ENCODE assay signal across 32 cellular contexts in genomic region chr22:24961217-24961844, GRCh38. TPM values are rescaled to one million over a fixed set of nuclear protein-coding genes. Genes with fewer than 3 reads are reported as not detected.
DNase-seq lines count a peak whose midpoint lies in the region; ATAC-seq, FAIRE-seq and TF ChIP-seq lines count a peak whose summit lies in the region.
"Had no signal": no experiment of that assay in that cellular context is flagged by ENCODE, and none has a peak within 500 bp of the region (broad histone marks: within the 10 kb centered on the region; RNA-seq: fewer than 3 reads in every experiment).

No MANE protein-coding gene starts in this region.

- BruUV-seq in K562 (replicated peaks; lab: Mats Ljungman, UMichigan) = no TSS peak

- POLR2A ChIA-PET in HEK293 (lab: Yijun Ruan, JAX) (no interaction called here), K562 (lab: Yijun Ruan, JAX) (interaction anchor here (0.8 kb wide), 1 partner anchor 52 kb away, joined by 3 read pairs; no protein-coding TSS in a partner anchor)

- no peak overlapping the region for H3K27ac ChIP-seq in HEK293 (ENCODE audit: extremely low read depth, low read depth, low read length)
- H3K27ac ChIP-seq in K562 (ENCODE audit: extremely low read depth, low read depth, low read length) = no peak overlapping the region
- H3K27ac ChIP-seq: KMS-11, Peyer's patch, SK-N-MC had no signal

- H3K9me1 ChIP-seq in K562 (ENCODE audit: control insufficient read depth, insufficient read depth, low read length) = no peaks in the 10 kb centered on the region

- no peak for TF ChIP-seq RAD21 in K562 (CRISPR knock-in tag; conservative IDR thresholded peaks at IDR 0.05 in 1 of 2, IDR thresholded peaks at IDR 0.05 in 1 of 2)

- H3K4me2 ChIP-seq in K562 (ENCODE audit: insufficient read depth, low read length) = no peak overlapping the region
- H3K4me2 ChIP-seq: KMS-11 had no signal

- H2AFZ ChIP-seq in K562 (ENCODE audit: low read depth, low read length) = no peak overlapping the region

- peak overlapping the region; percentile 57 for H3K27ac Mint-ChIP-seq in neural crest cell (ENCODE audit: unreplicated experiment)
- H3K27ac Mint-ChIP-seq: CD4-positive, alpha-beta memory T cell had no signal

- no peak for ATAC-seq in K562
- no peak for ATAC-seq in HG02759 (IDR thresholded peaks at IDR 0.05; ENCODE audit: unreplicated experiment)

- H3K9me3 ChIP-seq in HEK293 (ENCODE audit: control insufficient read depth, insufficient read depth, low read depth, low read length) = no peaks in the 10 kb centered on the region
- no peaks in the 10 kb centered on the region for H3K9me3 ChIP-seq in K562 (replicated peaks; ENCODE audit: control insufficient read depth, insufficient read depth, low read depth, low read length)
- H3K9me3 ChIP-seq: Caco-2, Peyer's patch had no signal

- H3K9me3 Mint-ChIP-seq in neural crest cell = no peaks in the 10 kb centered on the region
- H3K9me3 Mint-ChIP-seq: CD4-positive, alpha-beta memory T cell had no signal

- CTCF ChIA-PET in HEK293 (lab: Yijun Ruan, JAX) (interaction anchor here (0.7 to 0.8 kb wide), 2 partner anchors 8 to 22 kb away, joined by 3 read pairs; no protein-coding TSS in a partner anchor), K562 (lab: Yijun Ruan, JAX; ENCODE audit: low intra/inter-chr PET ratio) (no interaction called here)

- H3K27me3 Mint-ChIP-seq in neural crest cell (ENCODE audit: low read depth) = no peaks in the 10 kb centered on the region

- in situ Hi-C loops in K562 (cut with MboI) = no loop called here

- H3K4me1 ChIP-seq in HEK293 (ENCODE audit: control insufficient read depth, insufficient read depth, low read length) (no peaks in the 10 kb centered on the region), K562 (replicated peaks in 1 of 2; ENCODE audit: control insufficient read depth in 2 of 2, insufficient read depth in 2 of 2, low read length in 2 of 2) (no peaks in the 10 kb centered on the region)

- H3K4me3 ChIP-seq in HEK293 (ENCODE audit: low read depth, low read length) (no peak overlapping the region), K562 (no peak overlapping the region)
- H3K4me3 ChIP-seq: Peyer's patch, SK-N-MC had no signal

- H4K20me1 ChIP-seq in K562 (replicated peaks; ENCODE audit: control insufficient read depth, insufficient read depth, low read length) = no peaks in the 10 kb centered on the region

- no peak for TF ChIP-seq POLR2A in K562 (conservative IDR thresholded peaks at IDR 0.05)

- intact Hi-C loops in K562 (cut with micrococcal nuclease) = no loop called here

- H3K4me1 Mint-ChIP-seq in neural crest cell = peaks cover 10% of the 10 kb centered on the region
- H3K4me1 Mint-ChIP-seq: CD4-positive, alpha-beta memory T cell had no signal

- no peak for TF ChIP-seq EP300 in K562 (IDR thresholded peaks at IDR 0.05; ENCODE audit: low read length)

- FAIRE-seq in K562 (lab: Jason Lieb, UNC) = no peak
- no peak for FAIRE-seq in HTR-8/SVneo (lab: Jason Lieb, UNC)
- FAIRE-seq: A204.1, GM19239, H1 had no signal

- peaks cover 0 to 16% of the 10 kb centered on the region in 2 experiments; a peak in 2 of 5 replicates for H3K27me3 ChIP-seq in K562 (ENCODE audit: control insufficient read depth in 2 of 2, insufficient read depth in 2 of 2, low read length in 2 of 2)
- H3K27me3 ChIP-seq: Peyer's patch had no signal

- H3K36me3 ChIP-seq in HEK293 (ENCODE audit: control insufficient read depth in 2 of 2, insufficient read depth in 1 of 2, low read length in 2 of 2) (peaks cover 0 to 11% of the 10 kb centered on the region in 2 experiments; a peak in 2 of 3 replicates), K562 (ENCODE audit: control insufficient read depth, insufficient read depth, low read length) (no peaks in the 10 kb centered on the region)

- TF ChIP-seq CTCF in HEK293 (tag by site-specific recombination; IDR thresholded peaks at IDR 0.05) (no peak), K562 (IDR thresholded peaks at IDR 0.05 in 2 of 3, conservative IDR thresholded peaks at IDR 0.05 in 1 of 3; ENCODE audit: insufficient read depth in 2 of 3, low read depth in 1 of 3, low read length in 3 of 3) (no peak), neural crest cell (conservative IDR thresholded peaks at IDR 0.05) (no peak)

- H3K36me3 Mint-ChIP-seq in neural crest cell (ENCODE audit: low read depth) = no peaks in the 10 kb centered on the region
- H3K36me3 Mint-ChIP-seq: CD4-positive, alpha-beta memory T cell had no signal

- H3K4me3 Mint-ChIP-seq in neural crest cell = no peak overlapping the region
- H3K4me3 Mint-ChIP-seq: CD4-positive, alpha-beta memory T cell had no signal

- DNase-seq in OCI-M1 (lab: John Stamatoyannopoulos, UW) (peak; percentile 45), K562 (ENCODE audit: extremely low read depth in 1 of 4, low spot score in 3 of 4) (peak in 2 of 4 experiments; percentile 15 to 18), neural crest cell (ENCODE audit: low read depth, low spot score) (no peak), HTR-8/SVneo (ENCODE audit: insufficient read length, low spot score) (no peak), NCI-H1105 treated with DMSO at 0.1 percent for 48 hours (lab: John Stamatoyannopoulos, UW) (no peak)
- DNase-seq: AML-193; C1 segment of cervical spinal cord; Caco-2; CD4-positive, alpha-beta memory T cell; DMS79; EL; GDM1; HCEC 1CT; MV-4-11; NCI-H1417; NCI-H1694; NCI-H2081; NCI-H226; NCI-H510A; NCI-H69; Peyer's patch; SIG-M5 had no signal

- no peak overlapping the region for H3K9ac ChIP-seq in K562 (ENCODE audit: insufficient read depth in 1 of 2, low read depth in 2 of 2, low read length in 2 of 2)
- H3K9ac ChIP-seq: KMS-11 had no signal

- WGBS in K562 (ENCODE audit: insufficient coverage, low coverage, missing lambda C conversion rate) = 0% methylated on average over 10 of the region's 11 CpGs

- H3K79me2 ChIP-seq in K562 (ENCODE audit: control insufficient read depth, insufficient read depth, low read length) = no peaks in the 10 kb centered on the region

TF ChIP-seq in HEK293, 187 proteins besides CTCF, POLR2A, EP300 and RAD21:
- TF ChIP-seq RBAK (tag by site-specific recombination; IDR thresholded peaks at IDR 0.05) (peak; percentile 82), ZNF621 (tag by site-specific recombination; IDR thresholded peaks at IDR 0.05) (no peak)
TF ChIP-seq in HEK293: peak in this region for 1.

TF ChIP-seq in K562, 482 proteins besides CTCF, POLR2A, EP300 and RAD21 (continues in another document):
- TF ChIP-seq, protein P1, sequence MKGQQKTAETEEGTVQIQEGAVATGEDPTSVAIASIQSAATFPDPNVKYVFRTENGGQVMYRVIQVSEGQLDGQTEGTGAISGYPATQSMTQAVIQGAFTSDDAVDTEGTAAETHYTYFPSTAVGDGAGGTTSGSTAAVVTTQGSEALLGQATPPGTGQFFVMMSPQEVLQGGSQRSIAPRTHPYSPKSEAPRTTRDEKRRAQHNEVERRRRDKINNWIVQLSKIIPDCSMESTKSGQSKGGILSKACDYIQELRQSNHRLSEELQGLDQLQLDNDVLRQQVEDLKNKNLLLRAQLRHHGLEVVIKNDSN (CRISPR knock-in tag; IDR thresholded peaks at IDR 0.05) = peak; percentile 59
- no peak for TF ChIP-seq ELF4 (CRISPR knock-in tag; IDR thresholded peaks at IDR 0.05)
- TF ChIP-seq, protein P2, sequence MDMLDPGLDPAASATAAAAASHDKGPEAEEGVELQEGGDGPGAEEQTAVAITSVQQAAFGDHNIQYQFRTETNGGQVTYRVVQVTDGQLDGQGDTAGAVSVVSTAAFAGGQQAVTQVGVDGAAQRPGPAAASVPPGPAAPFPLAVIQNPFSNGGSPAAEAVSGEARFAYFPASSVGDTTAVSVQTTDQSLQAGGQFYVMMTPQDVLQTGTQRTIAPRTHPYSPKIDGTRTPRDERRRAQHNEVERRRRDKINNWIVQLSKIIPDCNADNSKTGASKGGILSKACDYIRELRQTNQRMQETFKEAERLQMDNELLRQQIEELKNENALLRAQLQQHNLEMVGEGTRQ (CRISPR knock-in tag; IDR thresholded peaks at IDR 0.05) = peak; percentile 57

RNA-seq across cellular contexts. Expression of gene KIAA1671, which starts 8.8 kb away (rescaled TPM):
- total RNA-seq in K562 (2011; cell fraction: chromatin; rRNA removed; ENCODE audit: low replicate concordance) = 0.09 TPM in 2 replicates
- 0.13 and 0.17 TPM in 2 replicates for total RNA-seq in K562 (2011; cell fraction: nucleolus; rRNA removed)
- total RNA-seq in K562 (2011; cell fraction: nucleoplasm; rRNA removed) = 0.15 TPM in 2 replicates
- total RNA-seq in K562 (2014; rRNA removed) (not detected in 2 replicates), K562 (2014; rRNA removed; fragmentation: Illumina TruSeq; extraction: Trizol) (0.03 TPM in 1 of 2 replicates, not detected in the other), K562 (2015; rRNA removed; fragmentation: Illumina TruSeq; extraction: Trizol) (not detected in 2 replicates), K562 (2021) (0.11 TPM in 2 replicates), neural crest cell (14.2 and 14.5 TPM in 2 replicates)
- polyA plus RNA-seq in K562 (2011; rRNA removed) (under 0.01 TPM in 1 of 2 replicates, not detected in the other), K562 (2014; fragmentation: Illumina TruSeq; extraction: Trizol) (0.01 TPM in 1 of 2 replicates, not detected in the other), K562 (2014; fragmentation: Nextera tagmentation; extraction: Ambion mirVana) (not detected), K562 (2014; rRNA removed) (0.03 TPM in 1 of 2 replicates, not detected in the other)
- polyA plus RNA-seq in K562 (2011; cell fraction: cytosol; rRNA removed) = under 0.01 and 0.01 TPM in 2 replicates
- polyA plus RNA-seq in K562 (2011; cell fraction: nucleus; rRNA removed) = 0.01 TPM in 1 of 2 replicates, not detected in the other
- polyA plus RNA-seq in K562 (2012) = 0.01 and 0.07 TPM in 2 replicates
- polyA minus RNA-seq in K562 (2011; rRNA and poly(A)+ RNA removed) = 0.04 TPM in 1 of 2 replicates, not detected in the other
- polyA minus RNA-seq in K562 (2011; cell fraction: cytosol; rRNA and poly(A)+ RNA removed) = 0.18 TPM in 1 of 2 replicates, not detected in the other
- 0.11 TPM in 1 of 2 replicates, not detected in the other for polyA minus RNA-seq in K562 (2011; cell fraction: nucleus; rRNA and poly(A)+ RNA removed)

RNA-seq across cellular contexts. Expression of gene LHFPL7, which starts 14.8 kb away (rescaled TPM):
- total RNA-seq in K562 (2011; cell fraction: chromatin; rRNA removed; ENCODE audit: low replicate concordance) = not detected in 2 replicates
- total RNA-seq in K562 (2011; cell fraction: nucleolus; rRNA removed) = not detected in 2 replicates
- not detected in 2 replicates for total RNA-seq in K562 (2011; cell fraction: nucleoplasm; rRNA removed)
- total RNA-seq in K562 (2014; rRNA removed) = not detected in 2 replicates
- not detected in 2 replicates for total RNA-seq in K562 (2014; rRNA removed; fragmentation: Illumina TruSeq; extraction: Trizol)
- not detected in 2 replicates for total RNA-seq in K562 (2015; rRNA removed; fragmentation: Illumina TruSeq; extraction: Trizol)
- not detected in 2 replicates for total RNA-seq in K562 (2021)
- not detected in 2 replicates for polyA plus RNA-seq in K562 (2011; rRNA removed)
- not detected in 2 replicates for polyA plus RNA-seq in K562 (2011; cell fraction: cytosol; rRNA removed)
- not detected in 2 replicates for polyA plus RNA-seq in K562 (2011; cell fraction: nucleus; rRNA removed)
- not detected in 2 replicates for polyA plus RNA-seq in K562 (2012)
- not detected in 2 replicates for polyA plus RNA-seq in K562 (2014; fragmentation: Illumina TruSeq; extraction: Trizol)
- not detected for polyA plus RNA-seq in K562 (2014; fragmentation: Nextera tagmentation; extraction: Ambion mirVana)
- polyA plus RNA-seq in K562 (2014; rRNA removed) = not detected in 2 replicates
- polyA minus RNA-seq in K562 (2011; rRNA and poly(A)+ RNA removed) = not detected in 2 replicates
- polyA minus RNA-seq in K562 (2011; cell fraction: cytosol; rRNA and poly(A)+ RNA removed) = not detected in 2 replicates
- not detected in 2 replicates for polyA minus RNA-seq in K562 (2011; cell fraction: nucleus; rRNA and poly(A)+ RNA removed)
- total RNA-seq in neural crest cell = not detected in 2 replicates
- total RNA-seq: Caco-2; CD4-positive, alpha-beta memory T cell; H1; HT1080; Peyer's patch; T-helper 1 cell treated with Interleukin-12 subunit alpha and Interleukin-12 subunit beta and Interleukin-4 antibody, amounts not matched to agents 30 ng/mL and 1 ng/mL, for 36 hours had no signal
- polyA plus RNA-seq: AG04450; CD4-positive, alpha-beta memory T cell; H1 had no signal

Comparison
In these comparisons a context has a peak if more than half of its experiments do, and no peak if none do; other contexts are left out.
1. RNA of gene KIAA1671, which starts 8.8 kb away (total RNA-seq): 14.2 to 14.5 TPM in neural crest cell; 0.03 to 0.17 TPM in K562; every median in the first group is over 10 times any median in the second.